In the genomic region with DNA sequence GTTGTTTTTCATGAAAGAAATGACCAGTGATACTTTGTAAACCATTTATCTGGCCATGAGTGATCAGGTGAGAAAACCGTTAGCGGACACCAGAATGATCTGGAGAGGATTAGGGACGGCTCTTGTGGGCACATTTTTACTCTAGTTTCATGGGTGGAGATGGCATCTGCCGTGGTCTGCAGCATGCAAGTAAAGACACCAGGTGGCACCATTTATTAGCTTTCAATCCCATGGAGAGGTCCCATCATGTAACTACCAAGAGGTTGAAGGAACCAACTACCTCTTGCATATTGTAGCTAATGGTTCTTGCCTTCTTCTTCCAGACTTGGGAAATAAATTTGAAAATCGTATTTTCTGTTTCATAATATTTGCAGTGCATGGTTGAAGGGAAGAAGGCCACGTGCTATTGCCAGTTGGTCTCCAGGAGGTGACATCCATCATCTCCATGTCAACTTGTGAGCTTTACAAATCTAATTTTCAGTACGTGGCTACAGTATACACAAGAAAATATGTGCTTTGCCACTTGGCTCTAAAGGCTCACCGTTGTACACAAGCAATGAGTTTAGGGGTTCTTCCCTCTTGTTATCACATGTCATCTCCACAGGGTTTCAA, we compare ENCODE assay signal across 8 cellular contexts. TPM values are rescaled to one million over a fixed set of nuclear protein-coding genes. Genes with fewer than 3 reads are reported as not detected.
A peak's percentile ranks its signal among the peaks of the same experiment; 100 is the strongest.
DNase-seq lines count a peak whose midpoint lies in the region; ATAC-seq, FAIRE-seq and TF ChIP-seq lines count a peak whose summit lies in the region.

No MANE protein-coding gene starts in this region.

- POLR2A ChIA-PET in A549 (lab: Yijun Ruan, JAX), result no interaction called here

- TF ChIP-seq RAD21 in A549 (conservative IDR thresholded peaks at IDR 0.05 in 1 of 2, IDR thresholded peaks at IDR 0.05 in 1 of 2) (peak; percentile 49 to 70; a peak in 4 of 5 replicates), liver (IDR thresholded peaks at IDR 0.05) (peak; percentile 94 to 96)

- ATAC-seq in A549, result peak; percentile 45 to 50; a peak in 4 of 6 replicates
- ATAC-seq in HG03095 (IDR thresholded peaks at IDR 0.05; ENCODE audit: unreplicated experiment), result no peak

- H3K4me1 ChIP-seq in A549, result peaks cover 22% of the 10 kb centered on the region; the same call in 2 of the 3 replicates
- peaks cover 0 to 29% (median 19%) of the 10 kb centered on the region in 4 donors for H3K4me1 ChIP-seq in liver (ENCODE audit: control insufficient read depth in 4 of 4, insufficient read depth in 4 of 4, low read length in 3 of 4)

- no peak for TF ChIP-seq POLR2A in A549 (IDR thresholded peaks at IDR 0.05; ENCODE audit: low read length)

- no peak overlapping the region for H3K4me3 ChIP-seq in A549
- H3K4me3 ChIP-seq in GM12865 (ENCODE audit: low read depth, low read length), result peak overlapping the region; percentile 93
- H3K4me3 ChIP-seq in WERI-Rb-1 (ENCODE audit: low read depth, low read length), result 0 out of 2 replicates have a peak overlapping the region, but pooled peaks have one; percentile 82
- H3K4me3 ChIP-seq in choroid plexus epithelial cell (ENCODE audit: low read depth, low read length), result no peak overlapping the region
- no peak overlapping the region for H3K4me3 ChIP-seq in liver (ENCODE audit: low read depth in 1 of 3, low read length in 3 of 3)

- H3K27ac ChIP-seq in A549 (no peak overlapping the region), WERI-Rb-1 (no peak overlapping the region), liver (ENCODE audit: low read depth in 1 of 2, low read length in 2 of 2) (no peak overlapping the region)

- TF ChIP-seq EP300 in A549 (IDR thresholded peaks at IDR 0.05), result no peak

- DNase-seq in A549 (ENCODE audit: low read depth in 1 of 2, low spot score in 1 of 2), result peak; percentile 53 to 71
- peak; percentile 80 for DNase-seq in GM12865 (ENCODE audit: low read depth)
- peak; percentile 78 for DNase-seq in NCI-H2171 treated with DMSO at 0.1 percent for 48 hours (lab: John Stamatoyannopoulos, UW)
- peak; percentile 67 for DNase-seq in WERI-Rb-1
- peak; percentile 84 for DNase-seq in choroid plexus epithelial cell (ENCODE audit: low read depth)
- peak in 2 of 3 experiments; percentile 17 to 30 for DNase-seq in stimulated activated CD4-positive, alpha-beta T cell treated with anti-CD3 and anti-CD28 coated beads, TNF-alpha, amount 100 ng/mL, for 4 hours (ENCODE audit: low read depth in 3 of 3)

- no peak for FAIRE-seq in A549 (lab: Jason Lieb, UNC)

- CTCF ChIA-PET in A549 (lab: Yijun Ruan, JAX), result interaction anchor here (0.7 to 8.0 kb wide), 17 partner anchors 9 to 294 kb away, joined by 3 to 103 read pairs (median 4); no protein-coding TSS in a partner anchor

- no peaks in the 10 kb centered on the region; the same call in none of the 2 replicates for H3K36me3 ChIP-seq in WERI-Rb-1
- H3K36me3 ChIP-seq in liver (ENCODE audit: control insufficient read depth in 4 of 4, insufficient read depth in 3 of 4, low read depth in 1 of 4, low read length in 3 of 4), result peaks cover 0 to 5% (median 1%) of the 10 kb centered on the region in 4 donors

- no peak overlapping the region for H3K4me2 ChIP-seq in A549

- H3K9ac ChIP-seq in liver (ENCODE audit: low read depth in 1 of 2, low read length in 2 of 2), result no peak overlapping the region

- H3K9me3 ChIP-seq in A549 (no peaks in the 10 kb centered on the region), WERI-Rb-1 (ENCODE audit: severe bottlenecking) (no peaks in the 10 kb centered on the region), liver (ENCODE audit: control insufficient read depth in 4 of 4, low read length in 3 of 4) (no peaks in the 10 kb centered on the region)

- H3K27me3 ChIP-seq in WERI-Rb-1 (ENCODE audit: insufficient read depth, low read depth, severe bottlenecking) (no peaks in the 10 kb centered on the region), liver (ENCODE audit: control insufficient read depth in 4 of 4, insufficient read depth in 4 of 4, low read length in 3 of 4) (no peaks in the 10 kb centered on the region)

- WGBS in A549 (ENCODE audit: missing lambda C conversion rate), result 64% methylated on average over 8 of the region's 8 CpGs
- 56% methylated on average over 8 of the region's 8 CpGs for WGBS in liver

- peak; percentile 55 for TF ChIP-seq CTCF in A549 (IDR thresholded peaks at IDR 0.05)
- TF ChIP-seq CTCF in GM12865 (IDR thresholded peaks at IDR 0.05; ENCODE audit: insufficient read depth, low read depth, low read length, missing control alignments), result peak; percentile 69
- TF ChIP-seq CTCF in WERI-Rb-1 (IDR thresholded peaks at IDR 0.05; ENCODE audit: low read depth, low read length), result peak; percentile 70
- TF ChIP-seq CTCF in choroid plexus epithelial cell (conservative IDR thresholded peaks at IDR 0.05; ENCODE audit: low read depth, low read length), result peak; percentile 81
- TF ChIP-seq CTCF in liver (IDR thresholded peaks at IDR 0.05; ENCODE audit: low read depth, low read length, missing input control), result peak; percentile 86

TF ChIP-seq in A549, 52 proteins besides CTCF, POLR2A, EP300 and RAD21:
- TF ChIP-seq SMC3 (IDR thresholded peaks at IDR 0.05), result peak; percentile 56
- no peak for TF ChIP-seq KDM1A (IDR thresholded peaks at IDR 0.05; ENCODE audit: low read depth)

TF ChIP-seq in liver, 16 proteins besides CTCF, POLR2A, EP300 and RAD21:
- no peak for TF ChIP-seq NR2F2 (IDR thresholded peaks at IDR 0.05)
- no peak for TF ChIP-seq MAX (IDR thresholded peaks at IDR 0.05)
TF ChIP-seq in liver: peak in this region for 0.

RNA-seq across cellular contexts. Expression of gene MAPKBP1, which starts 1.5 kb away (rescaled TPM):
- polyA plus RNA-seq in A549 (2011; rRNA removed) (2.5 and 4.3 TPM in 2 replicates), A549 (2017; fragmentation: RNase III; extraction: RNeasy Plus Mini Kit Qiagen cat#74134 plus additional on column Dnase treatment) (6.1 to 6.2 TPM (median 6.1 TPM) in 3 replicates), liver (1 to 10 TPM in 1 of 2 donors, under 1 TPM in 1; 0.89 to 1.7 TPM)
- polyA plus RNA-seq in A549 (2012; cell fraction: cytosol; rRNA removed), result 2.2 and 3.1 TPM in 2 replicates
- polyA plus RNA-seq in A549 (2012; cell fraction: nucleus; rRNA removed), result 15.6 and 17.5 TPM in 2 replicates
- polyA minus RNA-seq in A549 (2011; rRNA and poly(A)+ RNA removed), result 12.4 and 18.0 TPM in 2 replicates
- total RNA-seq in liver, result 10 to 100 TPM in 1 of 2 donors, 1 to 10 TPM in 1; 3.7 to 10.3 TPM

RNA-seq across cellular contexts. Expression of gene JMJD7, which starts 55.1 kb away (rescaled TPM):
- polyA plus RNA-seq in A549 (2011; rRNA removed) (3.1 and 3.8 TPM in 2 replicates), A549 (2017; fragmentation: RNase III; extraction: RNeasy Plus Mini Kit Qiagen cat#74134 plus additional on column Dnase treatment) (3.0 to 3.9 TPM (median 3.4 TPM) in 3 replicates), liver (1 to 10 TPM; 5.9 TPM)
- polyA plus RNA-seq in A549 (2012; cell fraction: cytosol; rRNA removed), result 5.7 and 6.1 TPM in 2 replicates
- 15.8 and 21.4 TPM in 2 replicates for polyA plus RNA-seq in A549 (2012; cell fraction: nucleus; rRNA removed)
- 1.2 and 3.7 TPM in 2 replicates for polyA minus RNA-seq in A549 (2011; rRNA and poly(A)+ RNA removed)
- 1 to 10 TPM in 1 of 2 donors, under 1 TPM in 1; 0.75 to 4.9 TPM for total RNA-seq in liver

Comparison
In these comparisons a context has a peak if more than half of its experiments do, and no peak if none do; other contexts are left out.
1. DNase-seq: peak in every context shown above with its lines; median percentile 84 in choroid plexus epithelial cell; 80 in GM12865; 78 in NCI-H2171 treated with DMSO at 0.1 percent for 48 hours; 67 in WERI-Rb-1; 62 in A549; 24 in stimulated activated CD4-positive, alpha-beta T cell treated with anti-CD3 and anti-CD28 coated beads, TNF-alpha, amount 100 ng/mL, for 4 hours.
2. H3K4me3 ChIP-seq: peak in GM12865 (single experiment) and WERI-Rb-1 (single experiment); none in A549 (single experiment), choroid plexus epithelial cell (single experiment) and liver (0 of 3).
3. Peak in every context shown above with its lines, with median percentiles within 50 percentile points of each other: CTCF ChIP-seq.